Comparison of ENCODE assay signal across 34 cellular contexts in genomic region chr4:103425406-103425805, GRCh38.
A peak's percentile ranks its signal among the peaks of the same experiment; 100 is the strongest.
DNase-seq lines count a peak whose midpoint lies in the region; ATAC-seq and TF ChIP-seq lines count a peak whose summit lies in the region.
"Had no signal": no experiment of that assay in that cellular context is flagged by ENCODE, and none has a peak within 500 bp of the region (broad histone marks: within the 10 kb centered on the region; RNA-seq: fewer than 3 reads in every experiment).

No MANE protein-coding gene starts in this region.

- H3K9ac ChIP-seq in mammary epithelial cell (ENCODE audit: insufficient read depth, low read length) (no peak overlapping the region), iPS-18a (ENCODE audit: low read length) (no peak overlapping the region)

- POLR2A ChIA-PET in MCF 10A (lab: Yijun Ruan, JAX), result interaction anchor here (1.4 kb wide), 1 partner anchor 12 kb away, joined by 5 read pairs; no protein-coding TSS in a partner anchor

- CTCF ChIA-PET in MCF 10A (lab: Yijun Ruan, JAX) (interaction anchor here (0.6 kb wide), 1 partner anchor 328 kb away, joined by 5 read pairs; no protein-coding TSS in a partner anchor), mammary epithelial cell (lab: Charles Lee; ENCODE audit: low non-redundant PET) (no interaction called here)

- TF ChIP-seq POLR2A in adrenal gland (IDR thresholded peaks at IDR 0.05), result no peak

- H3K36me3 ChIP-seq in mammary epithelial cell (ENCODE audit: insufficient read depth, low read length), result no peaks in the 10 kb centered on the region
- H3K36me3 ChIP-seq in iPS-18a (ENCODE audit: control insufficient read depth, low read depth, low read length), result no peaks in the 10 kb centered on the region
- H3K36me3 ChIP-seq in adrenal gland (replicated peaks in 1 of 2), result no peaks in the 10 kb centered on the region
- H3K36me3 ChIP-seq: ascending aorta, SJSA1, vagina had no signal

- TF ChIP-seq CTCF in MCF 10A (IDR thresholded peaks at IDR 0.05; ENCODE audit: unreplicated experiment) (no peak), mammary epithelial cell (conservative IDR thresholded peaks at IDR 0.05 in 1 of 2, IDR thresholded peaks at IDR 0.05 in 1 of 2; ENCODE audit: extremely low read depth in 1 of 2, insufficient read depth in 1 of 2, low read depth in 1 of 2, low read length in 2 of 2) (no peak), adrenal gland (IDR thresholded peaks at IDR 0.05) (no peak)

- H3K4me1 Mint-ChIP-seq in MCF 10A (ENCODE audit: insufficient read depth, unreplicated experiment), result peaks cover 15% of the 10 kb centered on the region
- H3K4me1 Mint-ChIP-seq: activated B cell treated with CpG ODN at 0.5 μM for 24 hours; activated naive CD8-positive, alpha-beta T cell treated with anti-CD3 and anti-CD28 coated beads for 36 hours; B cell; naive B cell; stimulated activated naive CD8-positive, alpha-beta T cell treated with anti-CD3 and anti-CD28 coated beads, Interleukin-15, amount 100 ng/mL, for 72 hours; T-cell had no signal

- no peak overlapping the region for H3K4me2 ChIP-seq in mammary epithelial cell (ENCODE audit: insufficient read depth, low read depth, low read length)

- H2AFZ ChIP-seq in mammary epithelial cell (ENCODE audit: low read depth, low read length), result no peak overlapping the region

- no peaks in the 10 kb centered on the region for H3K27me3 Mint-ChIP-seq in MCF 10A (ENCODE audit: insufficient read depth, unreplicated experiment)
- H3K27me3 Mint-ChIP-seq: activated naive CD8-positive, alpha-beta T cell treated with anti-CD3 and anti-CD28 coated beads for 36 hours; activated T-cell treated with anti-CD3 and anti-CD28 coated beads, Interleukin-2, amount 50 U/mL, for 24 hours; B cell; T-cell had no signal

- 81% methylated on average over 1 of the region's 1 CpG for WGBS in mammary epithelial cell (ENCODE audit: low coverage, missing lambda C conversion rate)
- 72 to 82% (median 73%) methylated on average over 1 of the region's 1 CpG for WGBS in adrenal gland, 4 donors

- H3K79me2 ChIP-seq in mammary epithelial cell (ENCODE audit: insufficient read depth, low read length), result no peaks in the 10 kb centered on the region

- H3K9me3 ChIP-seq in mammary epithelial cell (replicated peaks; ENCODE audit: insufficient read depth, low read length) (no peaks in the 10 kb centered on the region), iPS-18a (ENCODE audit: control insufficient read depth, low read depth, low read length) (no peaks in the 10 kb centered on the region), adrenal gland (replicated peaks in 1 of 3) (no peaks in the 10 kb centered on the region)
- H3K9me3 ChIP-seq: ascending aorta, SJSA1, vagina had no signal

- no peaks in the 10 kb centered on the region for H4K20me1 ChIP-seq in mammary epithelial cell (ENCODE audit: insufficient read depth, low read length)

- in situ Hi-C loops in mammary epithelial cell (cut with MboI; ENCODE audit: low sequenced_read_pairs in 2 of 2), result no loop called here

- BruUV-seq in MCF 10A (replicated peaks; lab: Mats Ljungman, UMichigan) (no TSS peak), mammary epithelial cell (replicated peaks; lab: Mats Ljungman, UMichigan) (no TSS peak)

- H3K4me3 ChIP-seq in mammary epithelial cell (replicated peaks in 1 of 3; ENCODE audit: insufficient read depth in 1 of 3, low read depth in 2 of 3, low read length in 3 of 3) (no peak overlapping the region), iPS-18a (ENCODE audit: low read length) (peak overlapping the region; percentile 8), adrenal gland (no peak overlapping the region)
- H3K4me3 ChIP-seq: ascending aorta, SJSA1, vagina had no signal

- peak overlapping the region; percentile 65 for H3K27ac Mint-ChIP-seq in MCF 10A (ENCODE audit: low read depth, unreplicated experiment)
- H3K27ac Mint-ChIP-seq: activated B cell treated with CpG ODN at 0.5 μM for 24 hours; activated naive CD8-positive, alpha-beta T cell treated with anti-CD3 and anti-CD28 coated beads for 36 hours; activated T-cell treated with anti-CD3 and anti-CD28 coated beads, Interleukin-2, amount 50 U/mL, for 24 hours; B cell; naive B cell; stimulated activated naive CD8-positive, alpha-beta T cell treated with anti-CD3 and anti-CD28 coated beads, Interleukin-15, amount 100 ng/mL, for 72 hours; T-cell had no signal

- dilution Hi-C loops in mammary epithelial cell (cut with HindIII; ENCODE audit: low sequenced_read_pairs), result no loop called here

- ATAC-seq in HG03520 (IDR thresholded peaks at IDR 0.05; ENCODE audit: unreplicated experiment), result no peak
- ATAC-seq: right cardiac atrium; stimulated activated naive CD8-positive, alpha-beta T cell treated with anti-CD3 and anti-CD28 coated beads, Interleukin-15, amount 100 ng/mL, for 72 hours; T-cell had no signal

- no peaks in the 10 kb centered on the region for H3K36me3 Mint-ChIP-seq in MCF 10A (ENCODE audit: insufficient read depth, unreplicated experiment)
- H3K36me3 Mint-ChIP-seq: activated naive CD8-positive, alpha-beta T cell treated with anti-CD3 and anti-CD28 coated beads for 36 hours; naive B cell; T-cell had no signal

- intact Hi-C loops in MCF 10A (cut with micrococcal nuclease), result no loop called here
- intact Hi-C loops in mammary epithelial cell (cut with micrococcal nuclease), result no loop called here
- intact Hi-C loops in adrenal gland (cut with DNase I), result no loop called here

- H3K27me3 ChIP-seq in mammary epithelial cell (ENCODE audit: insufficient read depth, low read length) (no peaks in the 10 kb centered on the region), iPS-18a (ENCODE audit: control insufficient read depth, insufficient read depth, low read length) (no peaks in the 10 kb centered on the region), adrenal gland (no peaks in the 10 kb centered on the region)
- H3K27me3 ChIP-seq: ascending aorta, SJSA1, vagina had no signal

- H3K4me1 ChIP-seq in mammary epithelial cell (ENCODE audit: insufficient read depth, low read length) (no peaks in the 10 kb centered on the region), iPS-18a (ENCODE audit: control insufficient read depth, low read depth, low read length) (peaks cover 53% of the 10 kb centered on the region), adrenal gland (replicated peaks in 1 of 2) (no peaks in the 10 kb centered on the region)
- H3K4me1 ChIP-seq: ascending aorta, SJSA1, vagina had no signal

- no peak overlapping the region for H3K4me3 Mint-ChIP-seq in MCF 10A (ENCODE audit: unreplicated experiment)
- H3K4me3 Mint-ChIP-seq: activated B cell treated with CpG ODN at 0.5 μM for 24 hours; activated naive CD8-positive, alpha-beta T cell treated with anti-CD3 and anti-CD28 coated beads for 36 hours; activated T-cell treated with anti-CD3 and anti-CD28 coated beads, Interleukin-2, amount 50 U/mL, for 24 hours; B cell; naive B cell; stimulated activated naive CD8-positive, alpha-beta T cell treated with anti-CD3 and anti-CD28 coated beads, Interleukin-15, amount 100 ng/mL, for 72 hours; T-cell had no signal

- H3K27ac ChIP-seq in mammary epithelial cell (ENCODE audit: insufficient read depth, low read depth, low read length) (no peak overlapping the region), iPS-18a (ENCODE audit: low read length) (no peak overlapping the region), adrenal gland (no peak overlapping the region)
- H3K27ac ChIP-seq: ascending aorta, SJSA1, vagina had no signal

- H3K9me3 Mint-ChIP-seq in MCF 10A (ENCODE audit: unreplicated experiment), result no peaks in the 10 kb centered on the region
- H3K9me3 Mint-ChIP-seq: activated naive CD8-positive, alpha-beta T cell treated with anti-CD3 and anti-CD28 coated beads for 36 hours; activated T-cell treated with anti-CD3 and anti-CD28 coated beads, Interleukin-2, amount 50 U/mL, for 24 hours; stimulated activated naive CD8-positive, alpha-beta T cell treated with anti-CD3 and anti-CD28 coated beads, Interleukin-15, amount 100 ng/mL, for 72 hours had no signal

- DNase-seq in MCF 10A (ENCODE audit: unreplicated experiment) (no peak), mammary epithelial cell (no peak), NCI-H69 (lab: John Stamatoyannopoulos, UW) (peak; percentile 1), C1 segment of cervical spinal cord (lab: John Stamatoyannopoulos, UW) (no peak), adrenal gland (no peak)
- no peak for DNase-seq in activated effector memory CD4-positive, alpha-beta T cell treated with Interleukin-2 at 50 U/mL for 16 hours
- DNase-seq: activated B cell treated with CpG ODN at 0.5 μM for 24 hours; activated CD4-positive, alpha-beta T cell treated with anti-CD3 and anti-CD28 coated beads, Interleukin-2, amount 50 U/mL, for 1 hour; activated gamma-delta T cell; activated naive CD8-positive, alpha-beta T cell treated with anti-CD3 and anti-CD28 coated beads for 36 hours; activated T-cell treated with anti-CD3 and anti-CD28 coated beads, Interleukin-2, amount 50 U/mL, for 24 hours; cortex of kidney; DMS79; effector memory CD4-positive, alpha-beta T cell; erythroblast; glutamatergic neuron; GOT3; KBM-7; midbrain; naive B cell; NCI-H1105; NCI-H187 treated with DMSO at 0.1 percent for 48 hours; NCI-H226; right cardiac atrium; stimulated activated CD4-positive, alpha-beta T cell treated with anti-CD3 and anti-CD28 coated beads, Interleukin-2, amount 100 ng/mL, for 24 hours; stimulated activated CD8-positive, alpha-beta memory T cell treated with anti-CD3 and anti-CD28 coated beads, Interleukin-4, amount 100 ng/mL, for 48 hours; stimulated activated naive CD8-positive, alpha-beta T cell treated with anti-CD3 and anti-CD28 coated beads, Interleukin-15, amount 100 ng/mL, for 72 hours; T-cell had no signal
